ENCODE assay signal across 12 cellular contexts in the genomic region with DNA sequence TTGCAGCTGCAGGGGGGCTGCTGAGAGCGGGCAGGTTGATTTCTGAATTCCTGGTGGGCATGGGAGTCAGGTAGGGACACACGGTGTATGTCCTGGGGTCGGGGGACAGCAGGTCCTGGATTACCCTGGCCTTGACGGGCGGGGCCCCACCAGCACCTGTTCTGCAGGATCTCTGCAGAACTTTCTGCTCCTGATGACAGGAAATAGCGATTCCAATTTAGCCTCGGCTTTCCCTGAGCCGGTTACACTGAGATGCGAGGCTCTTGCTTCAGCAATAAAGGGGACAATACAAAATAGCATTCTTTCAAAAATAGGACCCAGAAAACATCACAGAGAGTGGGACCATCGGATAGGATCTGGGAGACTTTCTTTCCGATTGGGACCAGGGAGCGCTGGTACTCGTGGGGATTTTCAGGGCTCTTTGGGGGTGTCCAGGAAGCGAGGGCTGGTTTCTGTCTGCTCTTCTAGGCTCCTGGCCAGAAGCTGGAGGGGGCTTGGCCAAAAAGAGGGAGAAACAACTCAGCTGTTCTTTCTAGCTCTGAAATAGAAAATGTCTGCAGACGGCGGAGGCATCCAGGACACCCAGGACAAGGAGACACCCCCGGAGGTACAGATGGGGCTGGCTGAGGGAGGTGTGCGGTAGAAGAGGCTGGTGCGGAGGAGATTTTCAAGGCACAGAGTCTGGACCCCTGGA. TPM values are rescaled to one million over a fixed set of nuclear protein-coding genes. Genes with fewer than 3 reads are reported as not detected.
DNase-seq lines count a peak whose midpoint lies in the region; ATAC-seq and TF ChIP-seq lines count a peak whose summit lies in the region.
"Had no signal": no experiment of that assay in that cellular context is flagged by ENCODE, and none has a peak within 500 bp of the region (broad histone marks: within the 10 kb centered on the region; RNA-seq: fewer than 3 reads in every experiment).

No MANE protein-coding gene starts in this region.

- H3K4me3 ChIP-seq in epithelial cell of esophagus (ENCODE audit: low read length) = peak overlapping the region; percentile 97
- peak overlapping the region; percentile 32 for H3K4me3 ChIP-seq in mucosa of descending colon
- H3K4me3 ChIP-seq in uterus = peak overlapping the region; percentile 72 to 74

- peak overlapping the region; percentile 79 to 81 for H3K27ac ChIP-seq in uterus

- ATAC-seq in mucosa of descending colon (peak; percentile 6), HG02642 (IDR thresholded peaks at IDR 0.05; ENCODE audit: poor library complexity, unreplicated experiment) (no peak)
- ATAC-seq: stimulated activated memory B cell treated with anti-CD40 and anti-IgM and Interleukin-4, amounts not matched to agents 10 μg/mL and 1 μg/mL and 100 μg/mL, for 72 hours had no signal

- peak; percentile 56 for DNase-seq in NCI-H146 (lab: John Stamatoyannopoulos, UW)
- DNase-seq in NCI-H146 treated with DMSO at 0.1 percent for 48 hours (lab: John Stamatoyannopoulos, UW; ENCODE audit: unreplicated experiment) = no peak
- DNase-seq in epithelial cell of esophagus (ENCODE audit: low read depth) = no peak
- DNase-seq in mucosa of descending colon = no peak
- peak in 1 of 2 donors; percentile 57 for DNase-seq in uterus
- no peak for DNase-seq in putamen (ENCODE audit: low spot score)
- DNase-seq in SHP77 (lab: John Stamatoyannopoulos, UW) = no peak
- DNase-seq: activated CD4-positive, alpha-beta T cell treated with anti-CD3 and anti-CD28 coated beads, Interleukin-2, amount 50 U/mL, for 1 hour; immature natural killer cell had no signal

- H3K4me1 ChIP-seq in mucosa of descending colon (ENCODE audit: low read depth) (peaks cover 17% of the 10 kb centered on the region), uterus (peaks cover 0 to 4% of the 10 kb centered on the region in 2 donors)

- TF ChIP-seq CTCF in epithelial cell of esophagus (IDR thresholded peaks at IDR 0.05; ENCODE audit: insufficient read depth, low read depth, low read length, missing control alignments) (no peak), mucosa of descending colon (IDR thresholded peaks at IDR 0.05) (no peak), uterus (IDR thresholded peaks at IDR 0.05) (no peak)

- no peaks in the 10 kb centered on the region for H3K27me3 ChIP-seq in uterus

- intact Hi-C loops in mucosa of descending colon (cut with DNase I, micrococcal nuclease) = no loop called here
- intact Hi-C loops in uterus (cut with DNase I; ENCODE audit: low total_unique reads) = no loop called here

- no peak for TF ChIP-seq POLR2A in uterus (IDR thresholded peaks at IDR 0.05)

- H3K9me3 ChIP-seq in mucosa of descending colon = no peaks in the 10 kb centered on the region
- no peaks in the 10 kb centered on the region for H3K9me3 ChIP-seq in uterus

- H3K36me3 ChIP-seq in mucosa of descending colon (ENCODE audit: low read depth) (no peaks in the 10 kb centered on the region), uterus (no peaks in the 10 kb centered on the region)

RNA-seq across cellular contexts. Expression of a gene that starts 0.6 kb away (rescaled TPM):
- total RNA-seq in mucosa of descending colon = 10 to 100 TPM in 2 of 3 donors, 1 to 10 TPM in 1; 8.5 to 10.2 (median 10.2) TPM
- total RNA-seq in uterus = 10 to 100 TPM; 12.9 to 26.9 (median 18.3) TPM

RNA-seq across cellular contexts. Expression of a gene that starts 13.9 kb away (rescaled TPM):
- not detected for total RNA-seq in mucosa of descending colon
- not detected for total RNA-seq in uterus
- total RNA-seq: LHCN-M2 had no signal

RNA-seq across cellular contexts. Expression of a gene that starts 21.8 kb away (rescaled TPM):
- total RNA-seq in mucosa of descending colon = 10 to 100 TPM; 10.3 to 18.1 (median 14.1) TPM
- total RNA-seq in uterus = 100 to 1,000 TPM in 1 of 4 donors, 10 to 100 TPM in 1, 1 to 10 TPM in 1, under 1 TPM in 1; 0.77 to 101 (median 11.1) TPM

RNA-seq across cellular contexts. Expression of a gene that starts 47.6 kb away (rescaled TPM):
- total RNA-seq in mucosa of descending colon (100 to 1,000 TPM; 394 to 627 (median 413) TPM), uterus (10 to 100 TPM in 3 of 4 donors, 1 to 10 TPM in 1; 7.5 to 37.1 (median 20.9) TPM)

Comparison
In these comparisons a context has a peak if more than half of its experiments do, and no peak if none do; other contexts are left out.
1. H3K4me3 ChIP-seq: peak in every context shown above with its lines; median percentile 97 in epithelial cell of esophagus; 73 in uterus; 32 in mucosa of descending colon.